In the genomic region with DNA sequence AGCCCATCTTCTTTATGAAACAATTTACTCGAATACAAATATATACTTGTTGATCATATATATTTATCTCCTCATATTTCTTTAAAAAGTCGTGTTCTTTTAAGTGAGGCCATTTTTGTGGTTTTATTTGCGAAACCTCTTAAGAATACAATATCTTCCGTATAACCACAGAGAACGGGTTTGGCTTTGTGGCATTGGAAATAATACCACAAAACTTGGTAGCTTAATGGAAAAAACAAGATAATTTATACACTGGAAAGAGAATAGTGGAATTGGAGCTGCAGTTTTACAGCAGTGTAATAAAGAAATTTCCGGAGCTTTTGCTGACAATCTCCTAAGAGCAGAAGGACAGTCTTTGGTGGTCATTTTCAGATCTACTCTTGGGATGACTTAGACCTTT, we compare ENCODE assay signal across 30 cellular contexts. TPM values are rescaled to one million over a fixed set of nuclear protein-coding genes. Genes with fewer than 3 reads are reported as not detected.
"Had no signal": no experiment of that assay in that cellular context is flagged by ENCODE, and none has a peak within 500 bp of the region (broad histone marks: within the 10 kb centered on the region; RNA-seq: fewer than 3 reads in every experiment).

No MANE protein-coding gene starts in this region.

- H3K4me1 ChIP-seq: adrenal gland, body of pancreas, colonic mucosa, esophagus squamous epithelium, gastrocnemius medialis, pancreas, prostate gland, sigmoid colon, stomach, suprapubic skin, tibial artery, upper lobe of right lung had no signal

- H3K27me3 ChIP-seq: adrenal gland, body of pancreas, cardiac muscle cell, colonic mucosa, esophagus squamous epithelium, gastrocnemius medialis, pancreas, sigmoid colon, stomach, suprapubic skin, tibial artery, upper lobe of right lung had no signal

- H3K4me3 ChIP-seq: adrenal gland, body of pancreas, cardiac muscle cell, colonic mucosa, esophagus squamous epithelium, gastrocnemius medialis, pancreas, prostate gland, sigmoid colon, stomach, suprapubic skin, tibial artery, upper lobe of right lung had no signal

- H3K36me3 Mint-ChIP-seq: activated naive CD8-positive, alpha-beta T cell treated with anti-CD3 and anti-CD28 coated beads for 36 hours; naive B cell; stimulated activated naive B cell treated with anti-CD40 and anti-IgM and Interleukin-4, amounts not matched to agents 10 μg/mL and 1 μg/mL and 100 μg/mL, for 72 hours had no signal

- H3K27ac ChIP-seq: adrenal gland, body of pancreas, cardiac muscle cell, colonic mucosa, epithelial cell of prostate, esophagus squamous epithelium, gastrocnemius medialis, pancreas, prostate gland, sigmoid colon, stomach, suprapubic skin, tibial artery, upper lobe of right lung had no signal

- H3K9me3 Mint-ChIP-seq: activated naive CD4-positive, alpha-beta T cell treated with anti-CD3 and anti-CD28 coated beads for 36 hours; activated naive CD8-positive, alpha-beta T cell treated with anti-CD3 and anti-CD28 coated beads for 36 hours; naive B cell; stimulated activated naive B cell treated with anti-CD40 and anti-IgM and Interleukin-4, amounts not matched to agents 10 μg/mL and 1 μg/mL and 100 μg/mL, for 72 hours; T-helper 2 cell treated with Interferon-gamma antibody and Interleukin-4, amounts not matched to agents 5 μg/mL and 100 μg/mL, for 36 hours had no signal

- H3K4me3 Mint-ChIP-seq: activated naive CD4-positive, alpha-beta T cell treated with anti-CD3 and anti-CD28 coated beads for 36 hours; activated naive CD8-positive, alpha-beta T cell treated with anti-CD3 and anti-CD28 coated beads for 36 hours; naive B cell; stimulated activated naive B cell treated with anti-CD40 and anti-IgM and Interleukin-4, amounts not matched to agents 10 μg/mL and 1 μg/mL and 100 μg/mL, for 72 hours; T-helper 2 cell treated with Interferon-gamma antibody and Interleukin-4, amounts not matched to agents 5 μg/mL and 100 μg/mL, for 36 hours had no signal

- DNase-seq: activated CD4-positive, alpha-beta T cell treated with anti-CD3 and anti-CD28 coated beads for 4 hours; activated CD4-positive, alpha-beta T cell treated with anti-CD3 and anti-CD28 coated beads, Interleukin-2, amount 50 U/mL, for 4 hours; activated effector memory CD4-positive, alpha-beta T cell treated with Interleukin-2 at 50 U/mL for 16 hours; activated naive CD4-positive, alpha-beta T cell treated with anti-CD3 and anti-CD28 coated beads for 36 hours; activated naive CD8-positive, alpha-beta T cell treated with anti-CD3 and anti-CD28 coated beads for 36 hours; adrenal gland; body of pancreas; cerebellar nuclear complex; colonic mucosa; effector CD8-positive, alpha-beta T cell; esophagus squamous epithelium; gastrocnemius medialis; glutamatergic neuron; islet precursor cell; left ventricle myocardium superior; naive B cell; pancreas; sigmoid colon; stimulated activated CD4-positive, alpha-beta T cell treated with anti-CD3 and anti-CD28 coated beads, Interleukin-15, amount 100 ng/mL, for 24 hours; stimulated activated CD4-positive, alpha-beta T cell treated with anti-CD3 and anti-CD28 coated beads, Interleukin-2, amount 100 ng/mL, for 24 hours; stimulated activated naive B cell treated with anti-CD40 and anti-IgM and Interleukin-4, amounts not matched to agents 10 μg/mL and 1 μg/mL and 100 μg/mL, for 72 hours; stomach; T-helper 1 cell; tibial artery; upper lobe of right lung had no signal

- H3K27ac Mint-ChIP-seq: activated naive CD4-positive, alpha-beta T cell treated with anti-CD3 and anti-CD28 coated beads for 36 hours; activated naive CD8-positive, alpha-beta T cell treated with anti-CD3 and anti-CD28 coated beads for 36 hours; naive B cell; stimulated activated naive B cell treated with anti-CD40 and anti-IgM and Interleukin-4, amounts not matched to agents 10 μg/mL and 1 μg/mL and 100 μg/mL, for 72 hours; T-helper 2 cell treated with Interferon-gamma antibody and Interleukin-4, amounts not matched to agents 5 μg/mL and 100 μg/mL, for 36 hours had no signal

- H3K27me3 Mint-ChIP-seq: activated naive CD8-positive, alpha-beta T cell treated with anti-CD3 and anti-CD28 coated beads for 36 hours; naive B cell; stimulated activated naive B cell treated with anti-CD40 and anti-IgM and Interleukin-4, amounts not matched to agents 10 μg/mL and 1 μg/mL and 100 μg/mL, for 72 hours had no signal

- H3K36me3 ChIP-seq: adrenal gland, cardiac muscle cell, colonic mucosa, esophagus squamous epithelium, gastrocnemius medialis, pancreas, prostate gland, sigmoid colon, stomach, suprapubic skin, tibial artery, upper lobe of right lung had no signal

- H3K9me3 ChIP-seq: adrenal gland, body of pancreas, colonic mucosa, esophagus squamous epithelium, gastrocnemius medialis, pancreas, prostate gland, sigmoid colon, stomach, suprapubic skin, tibial artery, upper lobe of right lung had no signal

- ATAC-seq: body of pancreas; gastrocnemius medialis; left ventricle myocardium superior; pancreas; stimulated activated naive B cell treated with anti-CD40 and anti-IgM and Interleukin-4, amounts not matched to agents 10 μg/mL and 1 μg/mL and 100 μg/mL, for 72 hours; upper lobe of right lung had no signal

- H3K4me1 Mint-ChIP-seq: activated naive CD8-positive, alpha-beta T cell treated with anti-CD3 and anti-CD28 coated beads for 36 hours; naive B cell; stimulated activated naive B cell treated with anti-CD40 and anti-IgM and Interleukin-4, amounts not matched to agents 10 μg/mL and 1 μg/mL and 100 μg/mL, for 72 hours had no signal

RNA-seq across cellular contexts. Expression of a gene that starts 29.4 kb away (rescaled TPM):
- total RNA-seq: activated naive CD4-positive, alpha-beta T cell treated with anti-CD3 and anti-CD28 coated beads for 36 hours; activated naive CD8-positive, alpha-beta T cell treated with anti-CD3 and anti-CD28 coated beads for 36 hours; cardiac muscle cell had no signal
- polyA plus RNA-seq: cardiac muscle cell had no signal
